1 cellular context compared by ENCODE assay signal in genomic region chr17:81484195-81484979, GRCh38.
TF ChIP-seq lines count a peak whose summit lies in the region.

No MANE protein-coding gene starts in this region.

TF ChIP-seq in HEK293, 187 proteins besides CTCF, POLR2A, EP300 and RAD21 (continued from another document):
- TF ChIP-seq ZNF692 (tag by site-specific recombination; IDR thresholded peaks at IDR 0.05) (peak; percentile 48; the same call in 1 of the 2 replicates), ZSCAN16 (tag by site-specific recombination; IDR thresholded peaks at IDR 0.05) (no peak), ZNF704 (tag by site-specific recombination; IDR thresholded peaks at IDR 0.05) (no peak), ZNF747 (tag by site-specific recombination; IDR thresholded peaks at IDR 0.05) (no peak)
